ENCODE assay signal across 2 cellular contexts in the genomic region with DNA sequence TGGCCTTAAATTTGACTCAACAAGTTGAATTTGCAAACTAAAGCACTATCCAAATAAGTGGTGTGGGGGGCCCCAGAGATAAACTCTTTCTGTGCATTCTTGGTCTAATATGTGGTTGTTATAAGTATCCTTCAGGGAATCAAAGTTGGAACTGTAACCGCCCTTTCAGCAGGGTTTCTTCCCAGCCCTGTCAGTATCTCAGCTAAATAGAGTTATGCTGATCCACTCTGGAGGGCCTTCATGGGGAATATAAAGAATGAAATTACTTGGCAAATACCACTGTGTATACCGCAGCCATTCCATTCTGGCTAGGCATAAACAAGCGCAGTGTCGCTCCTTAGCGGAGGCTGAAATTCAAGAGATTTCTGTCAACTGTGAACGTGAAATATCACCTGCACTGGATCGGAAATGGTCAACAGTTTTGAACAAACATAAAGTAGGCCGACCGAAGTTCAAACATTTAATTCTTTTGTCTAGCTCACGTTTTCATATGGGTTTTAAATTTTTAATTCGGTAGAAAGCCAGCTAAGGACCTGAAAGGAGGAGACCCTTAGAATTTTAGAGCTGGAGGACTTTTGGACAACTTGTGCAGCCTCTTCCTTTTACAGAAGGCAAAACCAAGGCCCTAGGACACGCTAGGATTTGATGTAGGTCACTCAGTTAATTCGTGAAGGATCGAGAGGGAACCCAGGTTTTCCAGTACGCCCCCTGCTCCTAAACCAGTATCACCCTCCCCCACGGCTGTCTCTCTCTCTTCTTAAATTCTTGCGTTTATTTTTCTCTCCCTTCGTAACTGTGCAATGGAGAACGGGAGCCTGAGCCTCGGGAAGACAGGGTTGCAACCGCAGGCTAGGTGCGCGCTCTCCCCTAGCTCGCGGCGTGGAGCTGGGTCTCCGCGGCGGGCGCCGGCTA.
TF ChIP-seq lines count a peak whose summit lies in the region.

No MANE protein-coding gene starts in this region.

TF ChIP-seq in HCT116, 20 proteins besides CTCF, POLR2A, EP300 and RAD21 (continued from another document):
- no peak for TF ChIP-seq SIN3A (IDR thresholded peaks at IDR 0.05; ENCODE audit: low read depth)
- TF ChIP-seq, protein P1, sequence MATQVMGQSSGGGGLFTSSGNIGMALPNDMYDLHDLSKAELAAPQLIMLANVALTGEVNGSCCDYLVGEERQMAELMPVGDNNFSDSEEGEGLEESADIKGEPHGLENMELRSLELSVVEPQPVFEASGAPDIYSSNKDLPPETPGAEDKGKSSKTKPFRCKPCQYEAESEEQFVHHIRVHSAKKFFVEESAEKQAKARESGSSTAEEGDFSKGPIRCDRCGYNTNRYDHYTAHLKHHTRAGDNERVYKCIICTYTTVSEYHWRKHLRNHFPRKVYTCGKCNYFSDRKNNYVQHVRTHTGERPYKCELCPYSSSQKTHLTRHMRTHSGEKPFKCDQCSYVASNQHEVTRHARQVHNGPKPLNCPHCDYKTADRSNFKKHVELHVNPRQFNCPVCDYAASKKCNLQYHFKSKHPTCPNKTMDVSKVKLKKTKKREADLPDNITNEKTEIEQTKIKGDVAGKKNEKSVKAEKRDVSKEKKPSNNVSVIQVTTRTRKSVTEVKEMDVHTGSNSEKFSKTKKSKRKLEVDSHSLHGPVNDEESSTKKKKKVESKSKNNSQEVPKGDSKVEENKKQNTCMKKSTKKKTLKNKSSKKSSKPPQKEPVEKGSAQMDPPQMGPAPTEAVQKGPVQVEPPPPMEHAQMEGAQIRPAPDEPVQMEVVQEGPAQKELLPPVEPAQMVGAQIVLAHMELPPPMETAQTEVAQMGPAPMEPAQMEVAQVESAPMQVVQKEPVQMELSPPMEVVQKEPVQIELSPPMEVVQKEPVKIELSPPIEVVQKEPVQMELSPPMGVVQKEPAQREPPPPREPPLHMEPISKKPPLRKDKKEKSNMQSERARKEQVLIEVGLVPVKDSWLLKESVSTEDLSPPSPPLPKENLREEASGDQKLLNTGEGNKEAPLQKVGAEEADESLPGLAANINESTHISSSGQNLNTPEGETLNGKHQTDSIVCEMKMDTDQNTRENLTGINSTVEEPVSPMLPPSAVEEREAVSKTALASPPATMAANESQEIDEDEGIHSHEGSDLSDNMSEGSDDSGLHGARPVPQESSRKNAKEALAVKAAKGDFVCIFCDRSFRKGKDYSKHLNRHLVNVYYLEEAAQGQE (IDR thresholded peaks at IDR 0.05; ENCODE audit: low read depth), result no peak
- TF ChIP-seq, protein P2, sequence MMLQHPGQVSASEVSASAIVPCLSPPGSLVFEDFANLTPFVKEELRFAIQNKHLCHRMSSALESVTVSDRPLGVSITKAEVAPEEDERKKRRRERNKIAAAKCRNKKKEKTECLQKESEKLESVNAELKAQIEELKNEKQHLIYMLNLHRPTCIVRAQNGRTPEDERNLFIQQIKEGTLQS (IDR thresholded peaks at IDR 0.05), result no peak

TF ChIP-seq in neural cell, 6 proteins besides CTCF, POLR2A, EP300 and RAD21 (continued from another document):
- TF ChIP-seq EZH2 (IDR thresholded peaks at IDR 0.05; ENCODE audit: borderline replicate concordance, insufficient read depth, low read length, poor library complexity, severe bottlenecking) (no peak), TAF1 (IDR thresholded peaks at IDR 0.05; ENCODE audit: low read depth) (no peak), SMC3 (conservative IDR thresholded peaks at IDR 0.05; ENCODE audit: poor library complexity) (no peak)
TF ChIP-seq in neural cell: peak in this region for 0.
